ENCODE assay signal across 13 cellular contexts in genomic region chr6:31464252-31465184, GRCh38. TPM values are rescaled to one million over a fixed set of nuclear protein-coding genes. Genes with fewer than 3 reads are reported as not detected.
A peak's percentile ranks its signal among the peaks of the same experiment; 100 is the strongest.
DNase-seq lines count a peak whose midpoint lies in the region; ATAC-seq, FAIRE-seq and TF ChIP-seq lines count a peak whose summit lies in the region.
"Had no signal": no experiment of that assay in that cellular context is flagged by ENCODE, and none has a peak within 500 bp of the region (broad histone marks: within the 10 kb centered on the region; RNA-seq: fewer than 3 reads in every experiment).

No MANE protein-coding gene starts in this region.

- no peak for TF ChIP-seq CTCF in keratinocyte (optimal IDR thresholded peaks at IDR 0.05 in 1 of 3, IDR thresholded peaks at IDR 0.05 in 1 of 3, conservative IDR thresholded peaks at IDR 0.05 in 1 of 3; ENCODE audit: extremely low read depth in 1 of 3, insufficient read depth in 2 of 3, low read length in 3 of 3)

- no peaks in the 10 kb centered on the region for H4K20me1 ChIP-seq in keratinocyte (ENCODE audit: control insufficient read depth, extremely low read depth, insufficient read depth, low read length)

- DNase-seq in T-helper 2 cell treated with Interferon-gamma antibody and Interleukin-4, amounts not matched to agents 5 μg/mL and 100 μg/mL, for 36 hours (ENCODE audit: low spot score): no peak
- no peak for DNase-seq in T-helper 2 cell
- DNase-seq in T-helper 17 cell: no peak
- DNase-seq in keratinocyte (ENCODE audit: low read depth, low spot score): no peak
- no peak for DNase-seq in stimulated activated CD4-positive, alpha-beta T cell treated with anti-CD3 and anti-CD28 coated beads, Interleukin-4, amount 100 ng/mL, for 1 hour
- DNase-seq in T-helper 9 cell: no peak
- DNase-seq: activated CD4-positive, alpha-beta T cell treated with anti-CD3 and anti-CD28 coated beads, Interleukin-2, amount 50 U/mL, for 1 hour; KBM-7; NCI-H2171 had no signal

- H3K36me3 ChIP-seq in keratinocyte (ENCODE audit: control insufficient read depth in 2 of 2, extremely low read depth in 1 of 2, insufficient read depth in 2 of 2, low read length in 2 of 2): no peaks in the 10 kb centered on the region

- peaks cover 47% of the 10 kb centered on the region for H3K36me3 Mint-ChIP-seq in T-helper 2 cell treated with Interferon-gamma antibody and Interleukin-4, amounts not matched to agents 5 μg/mL and 100 μg/mL, for 36 hours (ENCODE audit: low read depth)
- H3K36me3 Mint-ChIP-seq in T-helper 17 cell (ENCODE audit: low read depth): peaks cover 7% of the 10 kb centered on the region
- peaks cover 52% of the 10 kb centered on the region for H3K36me3 Mint-ChIP-seq in stimulated activated memory B cell treated with anti-CD40 and anti-IgM and Interleukin-4, amounts not matched to agents 10 μg/mL and 1 μg/mL and 100 μg/mL, for 72 hours

- H3K9me3 Mint-ChIP-seq in T-helper 2 cell treated with Interferon-gamma antibody and Interleukin-4, amounts not matched to agents 5 μg/mL and 100 μg/mL, for 36 hours: no peaks in the 10 kb centered on the region
- no peaks in the 10 kb centered on the region for H3K9me3 Mint-ChIP-seq in stimulated activated memory B cell treated with anti-CD40 and anti-IgM and Interleukin-4, amounts not matched to agents 10 μg/mL and 1 μg/mL and 100 μg/mL, for 72 hours

- H3K4me3 ChIP-seq in keratinocyte (ENCODE audit: control insufficient read depth in 2 of 3, extremely low read depth in 1 of 3, insufficient read depth in 2 of 3, low read depth in 1 of 3, low read length in 3 of 3): no peak overlapping the region
- H3K4me3 ChIP-seq: smooth muscle cell had no signal

- H3K9me3 ChIP-seq in T-helper 17 cell (ENCODE audit: control insufficient read depth, low read length, poor library complexity, severe bottlenecking) (no peaks in the 10 kb centered on the region), keratinocyte (ENCODE audit: control insufficient read depth, low read depth, low read length) (no peaks in the 10 kb centered on the region)

- peaks cover 1% of the 10 kb centered on the region for H3K27me3 ChIP-seq in keratinocyte (ENCODE audit: control insufficient read depth, extremely low read depth, insufficient read depth, low read length)

- H3K9me1 ChIP-seq in keratinocyte (ENCODE audit: control insufficient read depth, extremely low read depth, insufficient read depth, low read length): no peaks in the 10 kb centered on the region

- no peak overlapping the region for H3K9ac ChIP-seq in keratinocyte (ENCODE audit: control insufficient read depth, extremely low read depth, insufficient read depth, low read length)

- H3K4me3 Mint-ChIP-seq in T-helper 2 cell treated with Interferon-gamma antibody and Interleukin-4, amounts not matched to agents 5 μg/mL and 100 μg/mL, for 36 hours: peak overlapping the region; percentile 100
- peak overlapping the region; percentile 98 for H3K4me3 Mint-ChIP-seq in T-helper 17 cell
- peak overlapping the region; percentile 96 for H3K4me3 Mint-ChIP-seq in stimulated activated memory B cell treated with anti-CD40 and anti-IgM and Interleukin-4, amounts not matched to agents 10 μg/mL and 1 μg/mL and 100 μg/mL, for 72 hours

- no peak for ATAC-seq in T-helper 17 cell
- ATAC-seq in stimulated activated memory B cell treated with anti-CD40 and anti-IgM and Interleukin-4, amounts not matched to agents 10 μg/mL and 1 μg/mL and 100 μg/mL, for 72 hours: no peak
- no peak for ATAC-seq in GM21423 (IDR thresholded peaks at IDR 0.05; ENCODE audit: unreplicated experiment)

- no peaks in the 10 kb centered on the region for H3K27me3 Mint-ChIP-seq in T-helper 2 cell treated with Interferon-gamma antibody and Interleukin-4, amounts not matched to agents 5 μg/mL and 100 μg/mL, for 36 hours (ENCODE audit: low read depth)
- H3K27me3 Mint-ChIP-seq in T-helper 17 cell: no peaks in the 10 kb centered on the region
- no peaks in the 10 kb centered on the region for H3K27me3 Mint-ChIP-seq in stimulated activated memory B cell treated with anti-CD40 and anti-IgM and Interleukin-4, amounts not matched to agents 10 μg/mL and 1 μg/mL and 100 μg/mL, for 72 hours

- peak overlapping the region; percentile 86 for H3K4me2 ChIP-seq in keratinocyte (ENCODE audit: control insufficient read depth, extremely low read depth, insufficient read depth, low read depth, low read length)
- H3K4me2 ChIP-seq: smooth muscle cell had no signal

- no peak overlapping the region for H2AFZ ChIP-seq in keratinocyte (ENCODE audit: control insufficient read depth, low read length)

- no peaks in the 10 kb centered on the region for H3K79me2 ChIP-seq in keratinocyte (ENCODE audit: control insufficient read depth, insufficient read depth, low read length)

- dilution Hi-C loops in keratinocyte (cut with MboI; ENCODE audit: extremely low pct_ligation_motif_present, low sequenced_read_pairs): no loop called here

- H3K4me1 ChIP-seq in keratinocyte (ENCODE audit: control insufficient read depth, extremely low read depth, insufficient read depth, low read length): peaks cover 14% of the 10 kb centered on the region

- H3K27ac ChIP-seq in keratinocyte (ENCODE audit: control insufficient read depth, insufficient read depth, low read length): no peak overlapping the region

- H3K27ac Mint-ChIP-seq in T-helper 2 cell treated with Interferon-gamma antibody and Interleukin-4, amounts not matched to agents 5 μg/mL and 100 μg/mL, for 36 hours: peak overlapping the region; percentile 87
- peak overlapping the region; percentile 100 for H3K27ac Mint-ChIP-seq in T-helper 17 cell
- peak overlapping the region; percentile 98 for H3K27ac Mint-ChIP-seq in stimulated activated memory B cell treated with anti-CD40 and anti-IgM and Interleukin-4, amounts not matched to agents 10 μg/mL and 1 μg/mL and 100 μg/mL, for 72 hours

- peaks cover 51% of the 10 kb centered on the region for H3K4me1 Mint-ChIP-seq in T-helper 2 cell treated with Interferon-gamma antibody and Interleukin-4, amounts not matched to agents 5 μg/mL and 100 μg/mL, for 36 hours (ENCODE audit: low read depth)
- peaks cover 70% of the 10 kb centered on the region for H3K4me1 Mint-ChIP-seq in T-helper 17 cell
- peaks cover 67% of the 10 kb centered on the region for H3K4me1 Mint-ChIP-seq in stimulated activated memory B cell treated with anti-CD40 and anti-IgM and Interleukin-4, amounts not matched to agents 10 μg/mL and 1 μg/mL and 100 μg/mL, for 72 hours

- FAIRE-seq in keratinocyte (lab: Jason Lieb, UNC): no peak
- FAIRE-seq: bronchial epithelial cell had no signal

RNA-seq across cellular contexts. Expression of gene MICB, which starts 33.4 kb away (rescaled TPM):
- 10 to 100 TPM; 16.5 to 17.6 TPM for total RNA-seq in T-helper 17 cell
- 6.0 to 18.1 TPM (median 8.6 TPM) in 3 replicates for polyA plus RNA-seq in keratinocyte
- polyA plus RNA-seq in keratinocyte (2011; ENCODE audit: low read depth): 0.69 TPM
- polyA plus RNA-seq in keratinocyte (2011; cell fraction: cytosol; rRNA removed): 6.2 and 8.3 TPM in 2 replicates
- 7.2 and 7.6 TPM in 2 replicates for polyA plus RNA-seq in keratinocyte (2011; cell fraction: nucleus; rRNA removed)
- 1.4 and 10.3 TPM in 2 replicates for polyA plus RNA-seq in keratinocyte (2012; ENCODE audit: low replicate concordance)
- 8.9 to 25.9 TPM (median 9.9 TPM) in 3 replicates for polyA minus RNA-seq in keratinocyte
- 10.2 TPM for polyA minus RNA-seq in keratinocyte (2011; cell fraction: cytosol; rRNA and poly(A)+ RNA removed)
- polyA minus RNA-seq in keratinocyte (2011; cell fraction: nucleus; rRNA and poly(A)+ RNA removed): 3.2 and 7.9 TPM in 2 replicates
